12 cellular contexts compared by ENCODE assay signal in genomic region chr20:54573838-54574237, GRCh38.
"Had no signal": no experiment of that assay in that cellular context is flagged by ENCODE, and none has a peak within 500 bp of the region (broad histone marks: within the 10 kb centered on the region; RNA-seq: fewer than 3 reads in every experiment).

No MANE protein-coding gene starts in this region.

- H3K36me3 Mint-ChIP-seq: activated CD4-positive, alpha-beta memory T cell treated with anti-CD3 and anti-CD28 coated beads for 36 hours; activated naive CD8-positive, alpha-beta T cell; naive thymus-derived CD8-positive, alpha-beta T cell had no signal

- H3K4me1 ChIP-seq: esophagus squamous epithelium, gastroesophageal sphincter had no signal

- H3K4me1 Mint-ChIP-seq: naive thymus-derived CD8-positive, alpha-beta T cell; stimulated activated naive CD8-positive, alpha-beta T cell treated with anti-CD3 and anti-CD28 coated beads, Interleukin-15, amount 100 ng/mL, for 72 hours had no signal

- H3K27me3 ChIP-seq: esophagus squamous epithelium, gastroesophageal sphincter had no signal

- H3K27me3 Mint-ChIP-seq: activated CD4-positive, alpha-beta memory T cell treated with anti-CD3 and anti-CD28 coated beads for 36 hours; stimulated activated naive CD8-positive, alpha-beta T cell treated with anti-CD3 and anti-CD28 coated beads, Interleukin-15, amount 100 ng/mL, for 72 hours had no signal

- H3K9me3 Mint-ChIP-seq: activated CD4-positive, alpha-beta memory T cell treated with anti-CD3 and anti-CD28 coated beads for 36 hours; activated T-cell treated with anti-CD3 and anti-CD28 coated beads, Interleukin-2, amount 50 U/mL, for 4 hours; naive thymus-derived CD8-positive, alpha-beta T cell; stimulated activated naive CD8-positive, alpha-beta T cell treated with anti-CD3 and anti-CD28 coated beads, Interleukin-15, amount 100 ng/mL, for 72 hours had no signal

- DNase-seq: activated CD4-positive, alpha-beta memory T cell treated with anti-CD3 and anti-CD28 coated beads for 36 hours; activated effector memory CD4-positive, alpha-beta T cell treated with anti-CD3 and anti-CD28 coated beads, Interleukin-2, amount 50 U/mL, for 16 hours; activated T-cell treated with anti-CD3 and anti-CD28 coated beads, Interleukin-2, amount 50 U/mL, for 4 hours; esophagus squamous epithelium; mucosa of descending colon; naive thymus-derived CD8-positive, alpha-beta T cell; stimulated activated CD4-positive, alpha-beta T cell treated with anti-CD3 and anti-CD28 coated beads, Interleukin-15, amount 100 ng/mL, for 24 hours; stimulated activated CD4-positive, alpha-beta T cell treated with anti-CD3 and anti-CD28 coated beads, Interleukin-4, amount 100 ng/mL, for 4 hours; stimulated activated naive CD8-positive, alpha-beta T cell treated with anti-CD3 and anti-CD28 coated beads, Interleukin-15, amount 100 ng/mL, for 72 hours; T1000 had no signal

- H3K27ac Mint-ChIP-seq: activated CD4-positive, alpha-beta memory T cell treated with anti-CD3 and anti-CD28 coated beads for 36 hours; activated naive CD8-positive, alpha-beta T cell; naive thymus-derived CD8-positive, alpha-beta T cell; stimulated activated naive CD8-positive, alpha-beta T cell treated with anti-CD3 and anti-CD28 coated beads, Interleukin-15, amount 100 ng/mL, for 72 hours had no signal

- H3K36me3 ChIP-seq: esophagus squamous epithelium, gastroesophageal sphincter had no signal

- H3K9me3 ChIP-seq: esophagus squamous epithelium, gastroesophageal sphincter, mucosa of descending colon had no signal

- H3K4me3 ChIP-seq: esophagus squamous epithelium, gastroesophageal sphincter, mucosa of descending colon had no signal

- H3K27ac ChIP-seq: esophagus squamous epithelium, gastroesophageal sphincter had no signal

- ATAC-seq: activated T-cell treated with anti-CD3 and anti-CD28 coated beads, Interleukin-2, amount 50 U/mL, for 4 hours; gastroesophageal sphincter; mucosa of descending colon; naive thymus-derived CD8-positive, alpha-beta T cell; stimulated activated naive CD8-positive, alpha-beta T cell treated with anti-CD3 and anti-CD28 coated beads, Interleukin-15, amount 100 ng/mL, for 72 hours had no signal

- H3K4me3 Mint-ChIP-seq: activated CD4-positive, alpha-beta memory T cell treated with anti-CD3 and anti-CD28 coated beads for 36 hours; activated naive CD8-positive, alpha-beta T cell; activated T-cell treated with anti-CD3 and anti-CD28 coated beads, Interleukin-2, amount 50 U/mL, for 4 hours; naive thymus-derived CD8-positive, alpha-beta T cell; stimulated activated naive CD8-positive, alpha-beta T cell treated with anti-CD3 and anti-CD28 coated beads, Interleukin-15, amount 100 ng/mL, for 72 hours had no signal
